ENCODE assay signal across 8 cellular contexts in the genomic region with DNA sequence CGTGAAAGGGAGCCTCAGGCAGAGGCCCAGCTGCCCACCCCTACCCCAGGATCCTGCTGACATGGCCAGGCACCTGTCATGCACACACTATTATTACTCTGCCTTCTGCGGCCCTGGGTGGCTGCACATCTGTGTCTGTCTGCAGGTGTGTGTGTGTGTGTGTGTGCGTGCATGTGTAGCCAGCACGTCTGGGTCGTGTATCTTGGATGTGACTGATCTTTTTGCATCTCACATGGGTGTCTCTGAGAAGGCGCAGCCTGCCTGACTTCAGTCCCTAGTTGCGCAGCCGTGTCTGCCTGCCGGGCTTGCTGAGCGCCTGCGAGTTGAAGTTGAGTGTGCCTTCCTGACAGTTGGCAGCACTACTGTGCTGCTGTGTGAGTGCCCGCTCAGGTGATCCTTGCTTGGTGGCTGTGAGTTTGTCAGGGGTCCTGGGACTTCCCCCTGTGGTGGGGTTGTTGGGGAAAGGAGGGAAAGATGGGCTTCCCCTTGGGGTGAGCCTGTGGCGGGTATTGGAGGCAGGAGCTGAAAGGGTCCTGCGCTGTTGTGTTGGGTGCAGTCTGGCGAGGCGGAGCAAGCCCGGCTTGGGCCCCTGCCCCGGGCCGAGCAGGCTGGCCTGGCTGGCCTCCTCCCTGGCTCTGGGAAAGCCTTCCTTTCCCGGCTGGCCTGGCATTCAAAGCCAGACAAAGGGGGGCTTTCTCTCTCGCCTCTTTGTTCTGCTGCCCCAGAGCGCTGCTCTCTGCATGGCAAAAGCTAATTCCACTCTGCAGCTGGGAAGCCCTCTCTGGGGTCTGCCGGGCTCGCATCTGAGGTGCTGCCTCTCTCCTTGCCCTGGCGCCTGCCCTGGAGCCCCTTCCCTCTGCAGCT. TPM values are rescaled to one million over a fixed set of nuclear protein-coding genes. Genes with fewer than 3 reads are reported as not detected.
DNase-seq lines count a peak whose midpoint lies in the region; ATAC-seq and TF ChIP-seq lines count a peak whose summit lies in the region.

No MANE protein-coding gene starts in this region.

- peak in 4 of 7 experiments; percentile 49 to 68 (median 64) for DNase-seq in CD8-positive, alpha-beta T cell
- peak; percentile 69 for DNase-seq in activated CD4-positive, alpha-beta T cell treated with anti-CD3 and anti-CD28 coated beads for 36 hours
- no peak for DNase-seq in esophagus squamous epithelium (lab: John Stamatoyannopoulos, UW)
- peak; percentile 58 for DNase-seq in occipital lobe (lab: John Stamatoyannopoulos, UW)
- no peak for DNase-seq in KBM-7
- no peak for DNase-seq in NCI-H1930 (lab: John Stamatoyannopoulos, UW)
- no peak for DNase-seq in SIG-M5 (lab: John Stamatoyannopoulos, UW)
- DNase-seq in AG20443 (ENCODE audit: low spot score): no peak

- H3K4me3 Mint-ChIP-seq in CD8-positive, alpha-beta T cell: peak overlapping the region; percentile 97
- H3K4me3 Mint-ChIP-seq in activated CD4-positive, alpha-beta T cell treated with anti-CD3 and anti-CD28 coated beads for 36 hours: peak overlapping the region; percentile 95

- in situ Hi-C loops in KBM-7 (cut with MboI; ENCODE audit: low pct_unique_long_range_greater_than_20kb, low sequenced_read_pairs): no loop called here

- intact Hi-C loops in CD8-positive, alpha-beta T cell (cut with DNase I, micrococcal nuclease): loop anchor here (1.0 to 10.0 kb wide), 6 partner anchors 12 to 1294 kb away; partner anchors contain the start of genes BTRC (in 1 of the 2), NFKB2 (in 1 of the 2), OGA (in 1 of the 2) and TAF5 (in 1 of the 2)
- intact Hi-C loops in activated CD4-positive, alpha-beta T cell treated with anti-CD3 and anti-CD28 coated beads for 36 hours (cut with DNase I, micrococcal nuclease): loop anchor here (5.0 to 10.0 kb wide), 5 partner anchors 203 to 1294 kb away; partner anchors contain the start of genes BORCS7 (in 1 of the 2), BTRC (in 1 of the 2), NFKB2 (in 1 of the 2) and STN1 (in 1 of the 2)
- intact Hi-C loops in esophagus squamous epithelium (cut with DNase I): no loop called here

- TF ChIP-seq POLR2A in esophagus squamous epithelium (IDR thresholded peaks at IDR 0.05): no peak

- peaks cover 31% of the 10 kb centered on the region for H3K36me3 Mint-ChIP-seq in CD8-positive, alpha-beta T cell
- peaks cover 42% of the 10 kb centered on the region for H3K36me3 Mint-ChIP-seq in activated CD4-positive, alpha-beta T cell treated with anti-CD3 and anti-CD28 coated beads for 36 hours (ENCODE audit: low read depth)

- no peaks in the 10 kb centered on the region for H3K9me3 Mint-ChIP-seq in CD8-positive, alpha-beta T cell
- no peaks in the 10 kb centered on the region for H3K9me3 Mint-ChIP-seq in activated CD4-positive, alpha-beta T cell treated with anti-CD3 and anti-CD28 coated beads for 36 hours (ENCODE audit: low read depth)

- POLR2A ChIA-PET in CD8-positive, alpha-beta T cell (lab: Charles Lee): interaction anchor here (1.2 to 1.9 kb wide), 4 partner anchors 9 to 63 kb away, joined by 4 to 12 read pairs (median 5); no protein-coding TSS in a partner anchor
- POLR2A ChIA-PET in activated CD4-positive, alpha-beta T cell treated with anti-CD3 and anti-CD28 coated beads for 36 hours (lab: Charles Lee): no interaction called here

- peaks cover 3% of the 10 kb centered on the region for H3K36me3 ChIP-seq in CD8-positive, alpha-beta T cell (ENCODE audit: insufficient read depth, low read length)
- peaks cover 0 to 33% (median 5%) of the 10 kb centered on the region in 3 donors for H3K36me3 ChIP-seq in esophagus squamous epithelium

- H3K4me3 ChIP-seq in CD8-positive, alpha-beta T cell (ENCODE audit: low read depth, low read length): peak overlapping the region; percentile 46
- peak overlapping the region in 3 of 4 donors; percentile 7 to 94 (median 91) for H3K4me3 ChIP-seq in esophagus squamous epithelium

- H3K27ac Mint-ChIP-seq in CD8-positive, alpha-beta T cell: peak overlapping the region; percentile 99
- H3K27ac Mint-ChIP-seq in activated CD4-positive, alpha-beta T cell treated with anti-CD3 and anti-CD28 coated beads for 36 hours: peak overlapping the region; percentile 82

- CTCF ChIA-PET in CD8-positive, alpha-beta T cell (lab: Charles Lee): interaction anchor here (0.8 to 1.0 kb wide), 2 partner anchors 20 to 21 kb away, joined by 3 to 4 read pairs; no protein-coding TSS in a partner anchor
- CTCF ChIA-PET in activated CD4-positive, alpha-beta T cell treated with anti-CD3 and anti-CD28 coated beads for 36 hours (lab: Charles Lee): interaction anchor here (0.6 to 1.2 kb wide), 4 partner anchors 12 to 64 kb away, joined by 3 to 4 read pairs (median 3); no protein-coding TSS in a partner anchor

- 35 to 41% methylated on average over 6 to 14 of the region's 25 CpGs for WGBS in esophagus squamous epithelium, 2 donors

- H3K27ac ChIP-seq in CD8-positive, alpha-beta T cell (ENCODE audit: low read depth, low read length): peak overlapping the region; percentile 19
- peak overlapping the region; percentile 41 to 100 (median 98) for H3K27ac ChIP-seq in esophagus squamous epithelium

- H3K4me1 Mint-ChIP-seq in CD8-positive, alpha-beta T cell (ENCODE audit: low read depth): peaks cover 84% of the 10 kb centered on the region
- H3K4me1 Mint-ChIP-seq in activated CD4-positive, alpha-beta T cell treated with anti-CD3 and anti-CD28 coated beads for 36 hours: peaks cover 76% of the 10 kb centered on the region

- ATAC-seq in CD8-positive, alpha-beta T cell: peak; percentile 9
- no peak for ATAC-seq in activated CD4-positive, alpha-beta T cell treated with anti-CD3 and anti-CD28 coated beads for 36 hours

- H3K4me1 ChIP-seq in CD8-positive, alpha-beta T cell (ENCODE audit: insufficient read depth, low read length): peaks cover 76% of the 10 kb centered on the region
- peaks cover 57 to 90% (median 66%) of the 10 kb centered on the region in 3 donors for H3K4me1 ChIP-seq in esophagus squamous epithelium

- no peak for TF ChIP-seq CTCF in CD8-positive, alpha-beta T cell (IDR thresholded peaks at IDR 0.05)
- no peak for TF ChIP-seq CTCF in esophagus squamous epithelium (IDR thresholded peaks at IDR 0.05)

- H3K27me3 Mint-ChIP-seq in CD8-positive, alpha-beta T cell (ENCODE audit: low read depth): no peaks in the 10 kb centered on the region
- H3K27me3 Mint-ChIP-seq in activated CD4-positive, alpha-beta T cell treated with anti-CD3 and anti-CD28 coated beads for 36 hours: no peaks in the 10 kb centered on the region

- H3K9me3 ChIP-seq in CD8-positive, alpha-beta T cell (ENCODE audit: low read length): no peaks in the 10 kb centered on the region
- no peaks in the 10 kb centered on the region for H3K9me3 ChIP-seq in esophagus squamous epithelium

- no peaks in the 10 kb centered on the region for H3K27me3 ChIP-seq in CD8-positive, alpha-beta T cell (ENCODE audit: insufficient read depth, low read length)
- H3K27me3 ChIP-seq in esophagus squamous epithelium: no peaks in the 10 kb centered on the region

RNA-seq across cellular contexts. Expression of gene TRIM8, which starts 4.8 kb away (rescaled TPM):
- 10 to 100 TPM; 47.9 to 53.1 TPM for total RNA-seq in CD8-positive, alpha-beta T cell
- total RNA-seq in activated CD4-positive, alpha-beta T cell treated with anti-CD3 and anti-CD28 coated beads for 36 hours: 10 to 100 TPM; 37.8 to 39.1 TPM
- total RNA-seq in esophagus squamous epithelium (10 to 100 TPM; 27.6 to 75.9 (median 48.8) TPM), occipital lobe (23.4 TPM)

Comparison
In these comparisons a context has a peak if more than half of its experiments do, and no peak if none do; other contexts are left out.
1. DNase-seq: peak in CD8-positive, alpha-beta T cell (4 of 7), activated CD4-positive, alpha-beta T cell treated with anti-CD3 and anti-CD28 coated beads for 36 hours (single experiment) and occipital lobe (single experiment); none in esophagus squamous epithelium (single experiment), KBM-7 (single experiment), NCI-H1930 (0 of 2), SIG-M5 (single experiment) and AG20443 (single experiment).